In genomic region chr14:33524244-33524643, GRCh38 we compare ENCODE assay signal across 20 cellular contexts.
"Had no signal": no experiment of that assay in that cellular context is flagged by ENCODE, and none has a peak within 500 bp of the region (broad histone marks: within the 10 kb centered on the region; RNA-seq: fewer than 3 reads in every experiment).

No MANE protein-coding gene starts in this region.

- H3K27ac ChIP-seq: body of pancreas, colonic mucosa, skin epidermis, tibial nerve, uterus, WERI-Rb-1 had no signal

- H3K4me3 ChIP-seq: body of pancreas, colonic mucosa, lung, skin epidermis, tibial nerve, uterus had no signal

- H3K27me3 ChIP-seq: body of pancreas, colonic mucosa, tibial nerve, uterus had no signal

- H3K4me1 ChIP-seq: body of pancreas, colonic mucosa, tibial nerve, uterus had no signal

- DNase-seq: activated CD4-positive, alpha-beta memory T cell treated with anti-CD3 and anti-CD28 coated beads for 36 hours; activated CD8-positive, alpha-beta memory T cell treated with anti-CD3 and anti-CD28 coated beads, Interleukin-2, amount 10 ng/mL, durations not matched to agents 7 days and 5 days; activated effector memory CD4-positive, alpha-beta T cell treated with Interleukin-2 at 50 U/mL for 16 hours; activated T-cell treated with anti-CD3 and anti-CD28 coated beads, Interleukin-2, amount 50 U/mL, for 24 hours; amniotic stem cell; body of pancreas; central memory CD4-positive, alpha-beta T cell; colonic mucosa; left colon; nephron progenitor cell; occipital lobe; stimulated activated CD4-positive, alpha-beta T cell treated with anti-CD3 and anti-CD28 coated beads, Interleukin-15, amount 100 ng/mL, for 24 hours; stimulated activated CD4-positive, alpha-beta T cell treated with anti-CD3 and anti-CD28 coated beads, Interleukin-4, amount 100 ng/mL, for 1 hour; stimulated activated naive B cell treated with anti-CD40 and anti-IgM and Interleukin-4, amounts not matched to agents 10 μg/mL and 1 μg/mL and 100 μg/mL, for 72 hours; uterus; WERI-Rb-1 had no signal

- H3K36me3 ChIP-seq: colonic mucosa, tibial nerve, uterus, WERI-Rb-1 had no signal

- H3K9me3 ChIP-seq: body of pancreas, colonic mucosa, tibial nerve, uterus had no signal

- ATAC-seq: activated CD8-positive, alpha-beta memory T cell treated with anti-CD3 and anti-CD28 coated beads, Interleukin-2, amount 10 ng/mL, durations not matched to agents 7 days and 5 days; body of pancreas; esophagus mucosa; left colon had no signal
